Comparison of ENCODE assay signal across 27 cellular contexts in the genomic region with DNA sequence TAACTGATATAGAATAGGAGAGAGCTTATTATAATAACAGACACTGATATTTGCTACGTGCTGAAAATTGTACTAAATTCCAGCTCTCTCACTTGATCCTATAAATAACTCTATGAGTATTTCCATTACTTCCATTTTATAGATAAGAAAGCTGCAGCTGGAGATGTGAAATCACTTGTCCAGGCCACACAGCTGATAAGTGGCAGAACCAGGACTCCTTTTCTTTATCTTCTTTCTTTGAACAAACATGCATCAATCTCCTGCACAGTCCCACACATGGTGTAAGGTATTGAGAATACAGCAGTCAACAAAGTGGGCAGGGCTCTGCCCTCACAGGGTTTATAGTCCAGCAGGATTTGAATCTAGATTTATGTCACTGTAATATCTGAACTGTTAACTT.
"Had no signal": no experiment of that assay in that cellular context is flagged by ENCODE, and none has a peak within 500 bp of the region (broad histone marks: within the 10 kb centered on the region; RNA-seq: fewer than 3 reads in every experiment).

No MANE protein-coding gene starts in this region.

- ATAC-seq: natural killer cell; psoas muscle; right lobe of liver; stimulated activated memory B cell treated with anti-CD40 and anti-IgM and Interleukin-4, amounts not matched to agents 10 μg/mL and 1 μg/mL and 100 μg/mL, for 72 hours; stimulated activated naive CD8-positive, alpha-beta T cell treated with anti-CD3 and anti-CD28 coated beads, Interleukin-15, Interleukin-2, amounts not matched to agents 100 U/mL and 50 U/mL, for 24 hours had no signal

- DNase-seq: natural killer cell; occipital lobe; ovary; posterior cingulate gyrus; psoas muscle; right cardiac atrium; right lobe of liver; sigmoid colon; small intestine; stimulated activated CD4-positive, alpha-beta T cell treated with anti-CD3 and anti-CD28 coated beads, Interleukin-1b, Interleukin-23, amount 100 ng/mL, for 48 hours; stimulated activated CD4-positive, alpha-beta T cell treated with anti-CD3 and anti-CD28 coated beads, Interleukin-4, amount 100 ng/mL, for 1 hour; stimulated activated CD4-positive, alpha-beta T cell treated with anti-CD3 and anti-CD28 coated beads, Interleukin-4, amount 100 ng/mL, for 4 hours; stimulated activated CD8-positive, alpha-beta memory T cell treated with anti-CD3 and anti-CD28 coated beads, Interleukin-4, amount 100 ng/mL, for 48 hours; stimulated activated naive CD4-positive, alpha-beta T cell; stimulated activated naive CD8-positive, alpha-beta T cell treated with anti-CD3 and anti-CD28 coated beads, Interleukin-15, Interleukin-2, amounts not matched to agents 100 U/mL and 50 U/mL, for 24 hours; stomach; thyroid gland; trophoblast cell; upper lobe of left lung had no signal

- H3K4me1 Mint-ChIP-seq: natural killer cell; nephron; stimulated activated memory B cell treated with anti-CD40 and anti-IgM and Interleukin-4, amounts not matched to agents 10 μg/mL and 1 μg/mL and 100 μg/mL, for 72 hours had no signal

- H3K79me2 ChIP-seq: parathyroid adenoma had no signal

- H3K4me3 ChIP-seq: neural progenitor cell, ovary, psoas muscle, right lobe of liver, sigmoid colon, stomach, thoracic aorta, thyroid gland, tibial nerve, upper lobe of left lung, vagina had no signal

- H3K27me3 ChIP-seq: neural progenitor cell, ovary, right lobe of liver, sigmoid colon, stomach, thyroid gland, tibial nerve, upper lobe of left lung, vagina had no signal

- H3K27ac Mint-ChIP-seq: natural killer cell; nephron; neural progenitor cell; progenitor cell of endocrine pancreas; stimulated activated memory B cell treated with anti-CD40 and anti-IgM and Interleukin-4, amounts not matched to agents 10 μg/mL and 1 μg/mL and 100 μg/mL, for 72 hours had no signal

- H2AFZ ChIP-seq: neural progenitor cell, parathyroid adenoma had no signal

- H3K4me2 ChIP-seq: neural progenitor cell had no signal

- H3K27me3 Mint-ChIP-seq: progenitor cell of endocrine pancreas; stimulated activated memory B cell treated with anti-CD40 and anti-IgM and Interleukin-4, amounts not matched to agents 10 μg/mL and 1 μg/mL and 100 μg/mL, for 72 hours had no signal

- H3K9me3 Mint-ChIP-seq: nephron had no signal

- H3K4me3 Mint-ChIP-seq: natural killer cell; nephron; neural progenitor cell; stimulated activated memory B cell treated with anti-CD40 and anti-IgM and Interleukin-4, amounts not matched to agents 10 μg/mL and 1 μg/mL and 100 μg/mL, for 72 hours had no signal

- H3K9me3 ChIP-seq: ovary, psoas muscle, right lobe of liver, sigmoid colon, stomach, thoracic aorta, thyroid gland, tibial nerve, upper lobe of left lung, vagina had no signal

- H3K36me3 Mint-ChIP-seq: natural killer cell; stimulated activated memory B cell treated with anti-CD40 and anti-IgM and Interleukin-4, amounts not matched to agents 10 μg/mL and 1 μg/mL and 100 μg/mL, for 72 hours had no signal

- H3K9ac ChIP-seq: neural progenitor cell, parathyroid adenoma had no signal

- H3K4me1 ChIP-seq: neural progenitor cell, parathyroid adenoma, psoas muscle, right lobe of liver, sigmoid colon, stomach, thyroid gland, tibial nerve, upper lobe of left lung, vagina had no signal

- H3K27ac ChIP-seq: neural progenitor cell, ovary, parathyroid adenoma, psoas muscle, right lobe of liver, sigmoid colon, stomach, thoracic aorta, thyroid gland, tibial nerve, upper lobe of left lung, vagina had no signal

- H3K36me3 ChIP-seq: neural progenitor cell, ovary, right lobe of liver, sigmoid colon, stomach, thoracic aorta, thyroid gland, tibial nerve, upper lobe of left lung, vagina had no signal
